ENCODE assay signal across 8 cellular contexts in the genomic region with DNA sequence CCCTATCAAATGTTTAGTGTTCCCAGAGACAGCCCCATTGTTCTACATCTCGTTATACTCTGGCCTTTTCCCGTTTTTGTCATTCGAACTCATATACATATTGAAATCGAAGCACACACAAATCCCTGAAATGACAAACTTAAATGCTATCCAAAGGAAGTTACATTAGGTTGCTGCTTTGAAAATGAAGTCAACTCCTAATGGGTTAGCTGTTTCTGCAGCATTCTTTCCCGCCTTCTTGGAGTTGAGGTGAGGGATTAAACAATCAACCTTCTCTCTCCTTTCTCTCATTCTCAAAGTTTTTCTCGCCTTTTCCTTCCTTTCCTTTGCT. TPM values are rescaled to one million over a fixed set of nuclear protein-coding genes. Genes with fewer than 3 reads are reported as not detected.
DNase-seq lines count a peak whose midpoint lies in the region; ATAC-seq and TF ChIP-seq lines count a peak whose summit lies in the region.

No MANE protein-coding gene starts in this region.

- H3K56ac ChIP-seq in H9 (ENCODE audit: insufficient read length, low read depth, low read length), result no peak overlapping the region

- H3K18ac ChIP-seq in H9 (ENCODE audit: insufficient read length, low read depth, low read length), result peak overlapping the region; percentile 95

- H3K36me3 Mint-ChIP-seq in H9 (ENCODE audit: insufficient read depth in 1 of 3, low read depth in 3 of 3), result peaks cover 4 to 5% (median 4%) of the 10 kb centered on the region in 3 experiments; a peak in 6 of 7 replicates

- H4K20me1 ChIP-seq in H9 (ENCODE audit: control insufficient read depth, insufficient read depth, insufficient read length) (no peaks in the 10 kb centered on the region), fibroblast of lung (ENCODE audit: control insufficient read depth, extremely low read depth, insufficient read depth, low read length) (no peaks in the 10 kb centered on the region)

- no peak overlapping the region for H4K5ac ChIP-seq in H9 (ENCODE audit: insufficient read length, low read depth, low read length)

- H3K9ac ChIP-seq in H9 (ENCODE audit: extremely low read depth, insufficient read length, low read length) (peak overlapping the region; percentile 58), fibroblast of lung (ENCODE audit: insufficient read depth, low read length) (no peak overlapping the region)

- ATAC-seq in GM19452 (IDR thresholded peaks at IDR 0.05; ENCODE audit: unreplicated experiment), result no peak

- H3K4me3 ChIP-seq in SJCRH30 (peak overlapping the region; percentile 92), fibroblast of lung (replicated peaks in 1 of 4; ENCODE audit: control extremely low read depth in 1 of 4, insufficient read depth in 1 of 4, low read depth in 3 of 4, low read length in 4 of 4) (peak overlapping the region; percentile 62 to 77 (median 66)), skeletal muscle cell (ENCODE audit: low read depth, low read length) (peak overlapping the region; percentile 82)

- no peak for TF ChIP-seq CTCF in H9 (conservative IDR thresholded peaks at IDR 0.05)
- no peak for TF ChIP-seq CTCF in fibroblast of lung (conservative IDR thresholded peaks at IDR 0.05 in 1 of 2, IDR thresholded peaks at IDR 0.05 in 1 of 2; ENCODE audit: low read depth in 1 of 2, low read length in 2 of 2)

- peak overlapping the region; percentile 11 for H3T11ph ChIP-seq in H9 (ENCODE audit: low read length)

- no peak overlapping the region; the same call in 1 of the 2 replicates for H3K4ac ChIP-seq in H9 (ENCODE audit: low read depth, low read length)

- peaks cover 5% of the 10 kb centered on the region for H3K23me2 ChIP-seq in H9 (ENCODE audit: insufficient read length, low read depth, low read length, poor library complexity, severe bottlenecking)

- no peaks in the 10 kb centered on the region for H3K79me1 ChIP-seq in H9 (ENCODE audit: insufficient read depth, low read depth, low read length, poor library complexity, severe bottlenecking)

- no peak overlapping the region for H2BK12ac ChIP-seq in H9 (ENCODE audit: insufficient read length, low read depth, low read length)

- H2BK5ac ChIP-seq in H9 (ENCODE audit: insufficient read length, low read length), result no peak overlapping the region

- H2AFZ ChIP-seq in H9 (ENCODE audit: low read length) (no peak overlapping the region), fibroblast of lung (ENCODE audit: low read length) (peak overlapping the region; percentile 76)

- H3K27me3 ChIP-seq in H9 (ENCODE audit: insufficient read depth, low read length) (no peaks in the 10 kb centered on the region), SJCRH30 (no peaks in the 10 kb centered on the region), fibroblast of lung (ENCODE audit: control insufficient read depth, insufficient read depth, low read length) (no peaks in the 10 kb centered on the region)

- DNase-seq in H9, result no peak
- no peak for DNase-seq in SJCRH30
- peak in 1 of 2 donors; percentile 15 for DNase-seq in fibroblast of lung (ENCODE audit: low read depth in 2 of 2)
- DNase-seq in skeletal muscle cell (ENCODE audit: low read depth), result no peak
- no peak for DNase-seq in NK-92 (lab: John Stamatoyannopoulos, UW; ENCODE audit: unreplicated experiment)
- DNase-seq in D341Med (ENCODE audit: low spot score), result no peak
- DNase-seq in epidermal melanocyte (ENCODE audit: insufficient read length, low spot score), result no peak

- peaks cover 46 to 47% of the 10 kb centered on the region in 2 experiments for H3K4me1 Mint-ChIP-seq in H9

- H2BK15ac ChIP-seq in H9 (ENCODE audit: low read depth, low read length), result no peak overlapping the region

- H3K4me1 ChIP-seq in H9 (ENCODE audit: insufficient read depth, low read length) (no peaks in the 10 kb centered on the region; the same call in 1 of the 2 replicates), SJCRH30 (no peaks in the 10 kb centered on the region), fibroblast of lung (ENCODE audit: control insufficient read depth, extremely low read depth, insufficient read depth, low read length) (peaks cover 2% of the 10 kb centered on the region)

- H3K4me2 ChIP-seq in H9 (ENCODE audit: insufficient read depth, insufficient read length, low read length) (peak overlapping the region; percentile 57), fibroblast of lung (ENCODE audit: extremely low read depth, insufficient read depth, low read length) (peak overlapping the region; percentile 84)

- H3K27ac Mint-ChIP-seq in H9, result peak overlapping the region; percentile 99 to 100 (median 100)

- peak overlapping the region; percentile 2; the same call in 1 of the 2 replicates for H3K14ac ChIP-seq in H9 (ENCODE audit: insufficient read depth, low read length)

- no peak overlapping the region for H4K91ac ChIP-seq in H9 (ENCODE audit: insufficient read length, low read depth, low read length)

- peaks cover 0 to 3% of the 10 kb centered on the region in 2 experiments; a peak in 1 of 5 replicates for H3K9me3 Mint-ChIP-seq in H9

- no peak overlapping the region for H2AK5ac ChIP-seq in H9 (ENCODE audit: insufficient read length, low read length)

- peak overlapping the region; percentile 81 to 94 for H3K4me3 Mint-ChIP-seq in H9

- no CpG with 5 or more reads among the region's 6 CpGs for WGBS in H9 (ENCODE audit: extremely low coverage, insufficient read length, low lambda C conversion rate)

- H3K9me3 ChIP-seq in H9 (ENCODE audit: control insufficient read depth, low read depth, low read length) (no peaks in the 10 kb centered on the region), SJCRH30 (replicated peaks) (no peaks in the 10 kb centered on the region), fibroblast of lung (ENCODE audit: control insufficient read depth, insufficient read depth, low read depth, low read length) (no peaks in the 10 kb centered on the region)

- H3K79me2 ChIP-seq in H9 (ENCODE audit: insufficient read depth, low read length) (peaks cover 36% of the 10 kb centered on the region), fibroblast of lung (ENCODE audit: control insufficient read depth, insufficient read depth, low read length) (no peaks in the 10 kb centered on the region)

- no peaks in the 10 kb centered on the region for H3K27me3 Mint-ChIP-seq in H9 (ENCODE audit: low read depth)

- H3K36me3 ChIP-seq in SJCRH30, result no peaks in the 10 kb centered on the region
- H3K36me3 ChIP-seq in fibroblast of lung (ENCODE audit: control insufficient read depth, insufficient read depth, low read length), result no peaks in the 10 kb centered on the region

- H3K27ac ChIP-seq in H9 (ENCODE audit: insufficient read length, low read depth, low read length) (peak overlapping the region; percentile 98), SJCRH30 (peak overlapping the region; percentile 58), fibroblast of lung (ENCODE audit: insufficient read depth, low read length) (peak overlapping the region; percentile 91)

- no peak overlapping the region for H2BK120ac ChIP-seq in H9 (ENCODE audit: low read depth, low read length, poor library complexity, severe bottlenecking)

- H3K23ac ChIP-seq in H9 (ENCODE audit: insufficient read length, low read depth, low read length), result no peak overlapping the region

- no peak overlapping the region for H4K8ac ChIP-seq in H9 (replicated peaks; ENCODE audit: insufficient read length, low read depth, low read length)

- no peak overlapping the region for H2BK20ac ChIP-seq in H9 (ENCODE audit: low read depth, low read length, poor library complexity, severe bottlenecking)

RNA-seq across cellular contexts. Expression of a gene that starts 0.6 kb away (rescaled TPM):
- 558 and 568 TPM in 2 replicates for total RNA-seq in H9 (2021)
- 43.6 and 49.8 TPM in 2 replicates for total RNA-seq in SJCRH30 (2014; rRNA removed; shearing (Covaris generic))
- 15.2 and 18.7 TPM in 2 replicates for total RNA-seq in fibroblast of lung
- 20.6 and 21.4 TPM in 2 replicates for polyA plus RNA-seq in fibroblast of lung
- 12.1 and 16.3 TPM in 2 replicates for polyA plus RNA-seq in fibroblast of lung (2012)
- 25.7 and 53.8 TPM in 2 replicates for polyA minus RNA-seq in fibroblast of lung (ENCODE audit: low replicate concordance)

RNA-seq across cellular contexts. Expression of a gene that starts 35.8 kb away (rescaled TPM):
- total RNA-seq in H9 (2021) (153 and 163 TPM in 2 replicates), fibroblast of lung (292 and 338 TPM in 2 replicates)
- 130 and 134 TPM in 2 replicates for total RNA-seq in SJCRH30 (2014; rRNA removed; shearing (Covaris generic))
- polyA plus RNA-seq in fibroblast of lung, result 102 and 114 TPM in 2 replicates
- 84.4 and 104 TPM in 2 replicates for polyA plus RNA-seq in fibroblast of lung (2012)
- 114 and 207 TPM in 2 replicates for polyA minus RNA-seq in fibroblast of lung (ENCODE audit: low replicate concordance)

Comparison
In these comparisons a context has a peak if more than half of its experiments do, and no peak if none do; other contexts are left out.
1. RNA of a gene that starts 0.6 kb away (total RNA-seq): 558 to 568 TPM in H9; 43.6 to 49.8 TPM in SJCRH30 and 15.2 to 18.7 TPM in fibroblast of lung; every median in the first group is over 10 times any median in the second.
2. Peak in every context shown above with its lines, with median percentiles within 50 percentile points of each other: H3K27ac ChIP-seq and H3K4me3 ChIP-seq.